ENCODE assay signal across 9 cellular contexts in genomic region chr14:69129264-69129880, GRCh38. TPM values are rescaled to one million over a fixed set of nuclear protein-coding genes. Genes with fewer than 3 reads are reported as not detected.
A peak's percentile ranks its signal among the peaks of the same experiment; 100 is the strongest.
DNase-seq lines count a peak whose midpoint lies in the region; ATAC-seq and TF ChIP-seq lines count a peak whose summit lies in the region.
"Had no signal": no experiment of that assay in that cellular context is flagged by ENCODE, and none has a peak within 500 bp of the region (broad histone marks: within the 10 kb centered on the region; RNA-seq: fewer than 3 reads in every experiment).

No MANE protein-coding gene starts in this region.

- H3K9me2 ChIP-seq in MM.1S (replicated peaks; ENCODE audit: insufficient read depth, low read length), result no peaks in the 10 kb centered on the region

- H3K4me1 ChIP-seq in MM.1S (ENCODE audit: low read length) (no peaks in the 10 kb centered on the region; the same call in 1 of the 2 replicates), thoracic aorta (ENCODE audit: control insufficient read depth in 1 of 2, low read depth in 2 of 2) (peaks cover 12 to 47% of the 10 kb centered on the region in 2 donors)

- H3K36me3 ChIP-seq in MM.1S (replicated peaks; ENCODE audit: insufficient read depth, low read length) (no peaks in the 10 kb centered on the region), thoracic aorta (no peaks in the 10 kb centered on the region)
- H3K36me3 ChIP-seq: BLaER1 had no signal

- peak; percentile 32 for DNase-seq in NK-92 treated with Interleukin-12 subunit alpha and Interleukin-12 subunit beta, amount 100 ng/mL, for 24 hours (lab: John Stamatoyannopoulos, UW)
- DNase-seq in NK-92 (lab: John Stamatoyannopoulos, UW; ENCODE audit: unreplicated experiment) (no peak), MM.1S (peak; percentile 53), SHP77 (lab: John Stamatoyannopoulos, UW) (peak; percentile 69 to 72), fibroblast of villous mesenchyme (ENCODE audit: low read depth) (peak; percentile 90), non-pigmented ciliary epithelial cell (ENCODE audit: low read depth) (peak; percentile 67), thoracic aorta (ENCODE audit: low spot score) (peak; percentile 30)
- DNase-seq in activated T-helper 9 cell treated with anti-CD3 and anti-CD28 coated beads, Interleukin-2, amount 50 U/mL, for 16 hours (ENCODE audit: low read depth), result peak; percentile 53

- H3K9ac ChIP-seq in MM.1S (ENCODE audit: low read length), result no peak overlapping the region
- H3K9ac ChIP-seq: BLaER1 had no signal

- H2AFZ ChIP-seq in MM.1S (ENCODE audit: low read length), result no peak overlapping the region

- H3F3A ChIP-seq in MM.1S (ENCODE audit: insufficient read depth, low read length), result no peaks in the 10 kb centered on the region

- H3K4me3 ChIP-seq in MM.1S (ENCODE audit: low read length) (no peak overlapping the region), fibroblast of villous mesenchyme (ENCODE audit: low read depth, low read length) (no peak overlapping the region), thoracic aorta (no peak overlapping the region)
- H3K4me3 ChIP-seq: BLaER1 had no signal

- TF ChIP-seq CTCF in MM.1S (IDR thresholded peaks at IDR 0.05; ENCODE audit: low read length), result peak; percentile 71
- peak; percentile 94 for TF ChIP-seq CTCF in fibroblast of villous mesenchyme (IDR thresholded peaks at IDR 0.05; ENCODE audit: insufficient read depth, low read depth, low read length)
- peak; percentile 90 for TF ChIP-seq CTCF in thoracic aorta (IDR thresholded peaks at IDR 0.05)

- H3K9me3 ChIP-seq in MM.1S (replicated peaks; ENCODE audit: insufficient read depth, low read length) (no peaks in the 10 kb centered on the region), thoracic aorta (no peaks in the 10 kb centered on the region)
- H3K9me3 ChIP-seq: BLaER1 had no signal

- no peaks in the 10 kb centered on the region for H4K20me1 ChIP-seq in MM.1S (ENCODE audit: insufficient read depth, low read length)

- peaks cover 60% of the 10 kb centered on the region for H3K79me2 ChIP-seq in MM.1S (ENCODE audit: low read length)

- H3K27ac ChIP-seq in MM.1S (ENCODE audit: low read length) (no peak overlapping the region), thoracic aorta (peak overlapping the region; percentile 25 to 49)
- H3K27ac ChIP-seq: BLaER1 had no signal

- H3K27me3 ChIP-seq in MM.1S (replicated peaks; ENCODE audit: insufficient read depth, low read length) (no peaks in the 10 kb centered on the region), thoracic aorta (replicated peaks; ENCODE audit: insufficient read depth) (no peaks in the 10 kb centered on the region)
- H3K27me3 ChIP-seq: BLaER1 had no signal

- H3K4me2 ChIP-seq in MM.1S (ENCODE audit: low read depth, low read length), result no peak overlapping the region
- H3K4me2 ChIP-seq: BLaER1 had no signal

- ATAC-seq in thoracic aorta (ENCODE audit: insufficient number of reproducible peaks, low FRiP score, low read depth), result peak; percentile 44

RNA-seq across cellular contexts. Expression of gene DCAF5, which starts 23.5 kb away (rescaled TPM):
- 24.2 and 30.0 TPM in 2 replicates for total RNA-seq in fibroblast of villous mesenchyme
- 10 to 100 TPM; 37.6 to 42.0 TPM for total RNA-seq in thoracic aorta
